Comparison of ENCODE assay signal across 18 cellular contexts in the genomic region with DNA sequence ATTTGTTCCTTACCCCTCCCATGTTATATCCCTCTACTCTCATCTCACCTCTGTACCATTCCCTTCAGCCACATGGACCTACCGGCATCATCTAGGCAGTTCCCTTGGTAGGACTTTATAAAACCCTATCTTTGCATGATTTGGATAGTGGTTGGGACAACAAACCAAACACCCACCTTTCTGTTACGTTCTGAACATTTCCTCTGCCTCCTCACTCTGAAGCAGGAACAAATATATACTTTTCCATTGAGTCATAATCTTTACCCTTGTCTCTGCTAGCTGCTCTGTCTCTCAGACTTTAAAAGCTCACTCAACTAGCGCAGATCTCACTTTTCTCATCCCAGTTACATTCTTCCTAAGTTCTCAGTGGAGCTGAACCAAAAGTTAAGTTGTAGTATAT. TPM values are rescaled to one million over a fixed set of nuclear protein-coding genes. Genes with fewer than 3 reads are reported as not detected.
DNase-seq lines count a peak whose midpoint lies in the region; ATAC-seq and TF ChIP-seq lines count a peak whose summit lies in the region.
"Had no signal": no experiment of that assay in that cellular context is flagged by ENCODE, and none has a peak within 500 bp of the region (broad histone marks: within the 10 kb centered on the region; RNA-seq: fewer than 3 reads in every experiment).

No MANE protein-coding gene starts in this region.

- no peak for TF ChIP-seq CTCF in fibroblast of villous mesenchyme (IDR thresholded peaks at IDR 0.05; ENCODE audit: insufficient read depth, low read depth, low read length)

- in situ Hi-C loops in G401 (cut with HindIII; ENCODE audit: low sequenced_read_pairs) = no loop called here

- DNase-seq in stimulated activated CD4-positive, alpha-beta T cell treated with anti-CD3 and anti-CD28 coated beads, Interleukin-4, amount 100 ng/mL, for 24 hours = peak; percentile 7
- DNase-seq in stimulated activated CD4-positive, alpha-beta T cell treated with anti-CD3 and anti-CD28 coated beads, Interleukin-15, amount 100 ng/mL, for 24 hours = no peak
- no peak for DNase-seq in activated T-helper 2 cell treated with anti-CD3 and anti-CD28 coated beads, Interferon-gamma antibody, Interleukin-2, Interleukin-4, amounts not matched to agents 10 μg/mL and 5 μg/mL and 100 μg/mL, durations not matched to agents 14 hours and 24 hours and 36 hours (ENCODE audit: low spot score)
- DNase-seq in fibroblast of villous mesenchyme (ENCODE audit: low read depth) (peak; percentile 8), G401 (ENCODE audit: low spot score) (no peak)
- DNase-seq: activated CD8-positive, alpha-beta memory T cell treated with anti-CD3 and anti-CD28 coated beads, Interleukin-2, amount 50 U/mL, for 4 hours; DMS53; H9; head of caudate nucleus; mesendoderm; NCI-H2029; retina; testis had no signal

- no peak overlapping the region for H3K4me3 ChIP-seq in fibroblast of villous mesenchyme (ENCODE audit: low read depth, low read length)
- H3K4me3 ChIP-seq: BLaER1, testis had no signal

- H3K4me1 Mint-ChIP-seq in activated T-helper 2 cell treated with anti-CD3 and anti-CD28 coated beads, Interferon-gamma antibody, Interleukin-2, Interleukin-4, amounts not matched to agents 10 μg/mL and 5 μg/mL and 100 μg/mL, durations not matched to agents 14 hours and 24 hours and 36 hours (ENCODE audit: low read depth) = peaks cover 26% of the 10 kb centered on the region
- H3K4me1 Mint-ChIP-seq: neural crest cell had no signal

- intact Hi-C loops in activated T-helper 2 cell treated with anti-CD3 and anti-CD28 coated beads, Interferon-gamma antibody, Interleukin-2, Interleukin-4, amounts not matched to agents 10 μg/mL and 5 μg/mL and 100 μg/mL, durations not matched to agents 14 hours and 24 hours and 36 hours (cut with micrococcal nuclease) = no loop called here

- peaks cover 26% of the 10 kb centered on the region for H3K36me3 Mint-ChIP-seq in activated T-helper 2 cell treated with anti-CD3 and anti-CD28 coated beads, Interferon-gamma antibody, Interleukin-2, Interleukin-4, amounts not matched to agents 10 μg/mL and 5 μg/mL and 100 μg/mL, durations not matched to agents 14 hours and 24 hours and 36 hours (ENCODE audit: low read depth)

- ATAC-seq in GM18909 (IDR thresholded peaks at IDR 0.05; ENCODE audit: poor library complexity, unreplicated experiment) = no peak
- no peak for ATAC-seq in HG02852 (IDR thresholded peaks at IDR 0.05; ENCODE audit: unreplicated experiment)
- no peak for ATAC-seq in GM21390 (IDR thresholded peaks at IDR 0.05; ENCODE audit: unreplicated experiment)

- H3K9me3 Mint-ChIP-seq in activated T-helper 2 cell treated with anti-CD3 and anti-CD28 coated beads, Interferon-gamma antibody, Interleukin-2, Interleukin-4, amounts not matched to agents 10 μg/mL and 5 μg/mL and 100 μg/mL, durations not matched to agents 14 hours and 24 hours and 36 hours = peaks cover 9% of the 10 kb centered on the region

- peak overlapping the region; percentile 69 for H3K27ac Mint-ChIP-seq in activated T-helper 2 cell treated with anti-CD3 and anti-CD28 coated beads, Interferon-gamma antibody, Interleukin-2, Interleukin-4, amounts not matched to agents 10 μg/mL and 5 μg/mL and 100 μg/mL, durations not matched to agents 14 hours and 24 hours and 36 hours

- H3K4me3 Mint-ChIP-seq in activated T-helper 2 cell treated with anti-CD3 and anti-CD28 coated beads, Interferon-gamma antibody, Interleukin-2, Interleukin-4, amounts not matched to agents 10 μg/mL and 5 μg/mL and 100 μg/mL, durations not matched to agents 14 hours and 24 hours and 36 hours (ENCODE audit: low read depth) = no peak overlapping the region
- H3K4me3 Mint-ChIP-seq: H9, neural crest cell had no signal

- H3K27me3 Mint-ChIP-seq in activated T-helper 2 cell treated with anti-CD3 and anti-CD28 coated beads, Interferon-gamma antibody, Interleukin-2, Interleukin-4, amounts not matched to agents 10 μg/mL and 5 μg/mL and 100 μg/mL, durations not matched to agents 14 hours and 24 hours and 36 hours (ENCODE audit: low read depth) = no peaks in the 10 kb centered on the region

RNA-seq across cellular contexts. Expression of gene UBXN7, which starts 17.8 kb away (rescaled TPM):
- total RNA-seq in activated T-helper 2 cell treated with anti-CD3 and anti-CD28 coated beads, Interferon-gamma antibody, Interleukin-2, Interleukin-4, amounts not matched to agents 10 μg/mL and 5 μg/mL and 100 μg/mL, durations not matched to agents 14 hours and 24 hours and 36 hours = 64.4 and 67.8 TPM in 2 replicates
- total RNA-seq in fibroblast of villous mesenchyme = 19.0 and 30.2 TPM in 2 replicates
- 19.0 and 22.2 TPM in 2 replicates for total RNA-seq in G401 (2014; rRNA removed; shearing (Covaris generic))

Comparison
In these comparisons a context has a peak if more than half of its experiments do, and no peak if none do; other contexts are left out.
1. DNase-seq: peak in stimulated activated CD4-positive, alpha-beta T cell treated with anti-CD3 and anti-CD28 coated beads, Interleukin-4, amount 100 ng/mL, for 24 hours (single experiment) and fibroblast of villous mesenchyme (single experiment); none in stimulated activated CD4-positive, alpha-beta T cell treated with anti-CD3 and anti-CD28 coated beads, Interleukin-15, amount 100 ng/mL, for 24 hours (single experiment), activated T-helper 2 cell treated with anti-CD3 and anti-CD28 coated beads, Interferon-gamma antibody, Interleukin-2, Interleukin-4, amounts not matched to agents 10 μg/mL and 5 μg/mL and 100 μg/mL, durations not matched to agents 14 hours and 24 hours and 36 hours (single experiment) and G401 (single experiment).